ENCODE assay signal across 9 cellular contexts in genomic region chr1:68321084-68321685, GRCh38.
DNase-seq lines count a peak whose midpoint lies in the region; FAIRE-seq and TF ChIP-seq lines count a peak whose summit lies in the region.
"Had no signal": no experiment of that assay in that cellular context is flagged by ENCODE, and none has a peak within 500 bp of the region (broad histone marks: within the 10 kb centered on the region; RNA-seq: fewer than 3 reads in every experiment).

No MANE protein-coding gene starts in this region.

- DNase-seq in NCI-H2081 (lab: John Stamatoyannopoulos, UW) (peak; percentile 29 to 58), NCI-H2081 treated with DMSO at 0.1 percent for 48 hours (lab: John Stamatoyannopoulos, UW) (no peak), SK-MEL-5 (ENCODE audit: low read depth, low spot score) (peak; percentile 57), glutamatergic neuron (peak; percentile 65), renal cortical epithelial cell (ENCODE audit: low read depth) (peak; percentile 80), H54 (ENCODE audit: insufficient read length, low spot score) (no peak), dedifferentiated amniotic fluid mesenchymal stem cell (ENCODE audit: extremely low spot score) (no peak)
- DNase-seq in activated T-helper 1 cell treated with anti-CD3 and anti-CD28 coated beads, Interleukin-12 subunit alpha, Interleukin-12 subunit beta, Interleukin-2, Interleukin-4 antibody, amounts not matched to agents 30 ng/mL and 10 ng/mL and 1 ng/mL, durations not matched to agents 14 hours and 24 hours and 36 hours (ENCODE audit: low spot score): no peak

- H3K27me3 Mint-ChIP-seq in glutamatergic neuron (ENCODE audit: unreplicated experiment): no peaks in the 10 kb centered on the region
- H3K27me3 Mint-ChIP-seq in activated T-helper 1 cell treated with anti-CD3 and anti-CD28 coated beads, Interleukin-12 subunit alpha, Interleukin-12 subunit beta, Interleukin-2, Interleukin-4 antibody, amounts not matched to agents 30 ng/mL and 10 ng/mL and 1 ng/mL, durations not matched to agents 14 hours and 24 hours and 36 hours (ENCODE audit: insufficient read depth): no peaks in the 10 kb centered on the region

- in situ Hi-C loops in SK-MEL-5 (cut with HindIII; ENCODE audit: low pct_unique_long_range_greater_than_20kb, low sequenced_read_pairs): no loop called here

- H3K9me3 Mint-ChIP-seq in glutamatergic neuron (ENCODE audit: unreplicated experiment): no peaks in the 10 kb centered on the region
- no peaks in the 10 kb centered on the region for H3K9me3 Mint-ChIP-seq in activated T-helper 1 cell treated with anti-CD3 and anti-CD28 coated beads, Interleukin-12 subunit alpha, Interleukin-12 subunit beta, Interleukin-2, Interleukin-4 antibody, amounts not matched to agents 30 ng/mL and 10 ng/mL and 1 ng/mL, durations not matched to agents 14 hours and 24 hours and 36 hours

- H3K27ac Mint-ChIP-seq in glutamatergic neuron (ENCODE audit: unreplicated experiment): no peak overlapping the region
- H3K27ac Mint-ChIP-seq in activated T-helper 1 cell treated with anti-CD3 and anti-CD28 coated beads, Interleukin-12 subunit alpha, Interleukin-12 subunit beta, Interleukin-2, Interleukin-4 antibody, amounts not matched to agents 30 ng/mL and 10 ng/mL and 1 ng/mL, durations not matched to agents 14 hours and 24 hours and 36 hours: no peak overlapping the region
- H3K27ac Mint-ChIP-seq: B cell had no signal

- FAIRE-seq in H54 (lab: Jason Lieb, UNC): no peak

- H3K4me3 Mint-ChIP-seq in glutamatergic neuron (ENCODE audit: unreplicated experiment): no peak overlapping the region
- no peak overlapping the region for H3K4me3 Mint-ChIP-seq in activated T-helper 1 cell treated with anti-CD3 and anti-CD28 coated beads, Interleukin-12 subunit alpha, Interleukin-12 subunit beta, Interleukin-2, Interleukin-4 antibody, amounts not matched to agents 30 ng/mL and 10 ng/mL and 1 ng/mL, durations not matched to agents 14 hours and 24 hours and 36 hours
- H3K4me3 Mint-ChIP-seq: B cell had no signal

- peak; percentile 21 for TF ChIP-seq CTCF in glutamatergic neuron (IDR thresholded peaks at IDR 0.05; ENCODE audit: partially characterized antibody, unreplicated experiment)

- H3K36me3 Mint-ChIP-seq in glutamatergic neuron (ENCODE audit: unreplicated experiment): no peaks in the 10 kb centered on the region
- H3K36me3 Mint-ChIP-seq in activated T-helper 1 cell treated with anti-CD3 and anti-CD28 coated beads, Interleukin-12 subunit alpha, Interleukin-12 subunit beta, Interleukin-2, Interleukin-4 antibody, amounts not matched to agents 30 ng/mL and 10 ng/mL and 1 ng/mL, durations not matched to agents 14 hours and 24 hours and 36 hours (ENCODE audit: low read depth): no peaks in the 10 kb centered on the region

- TF ChIP-seq POLR2A in H54 (IDR thresholded peaks at IDR 0.05; ENCODE audit: low read depth, low read length): no peak

- intact Hi-C loops in activated T-helper 1 cell treated with anti-CD3 and anti-CD28 coated beads, Interleukin-12 subunit alpha, Interleukin-12 subunit beta, Interleukin-2, Interleukin-4 antibody, amounts not matched to agents 30 ng/mL and 10 ng/mL and 1 ng/mL, durations not matched to agents 14 hours and 24 hours and 36 hours (cut with micrococcal nuclease): no loop called here

- H3K4me1 Mint-ChIP-seq in glutamatergic neuron (ENCODE audit: low read depth, unreplicated experiment): peaks cover 2% of the 10 kb centered on the region
- no peaks in the 10 kb centered on the region for H3K4me1 Mint-ChIP-seq in activated T-helper 1 cell treated with anti-CD3 and anti-CD28 coated beads, Interleukin-12 subunit alpha, Interleukin-12 subunit beta, Interleukin-2, Interleukin-4 antibody, amounts not matched to agents 30 ng/mL and 10 ng/mL and 1 ng/mL, durations not matched to agents 14 hours and 24 hours and 36 hours (ENCODE audit: low read depth)
- H3K4me1 Mint-ChIP-seq: B cell had no signal

Comparison
In these comparisons a context has a peak if more than half of its experiments do, and no peak if none do; other contexts are left out.
1. DNase-seq: peak in NCI-H2081 (2 of 2), SK-MEL-5 (single experiment), glutamatergic neuron (single experiment) and renal cortical epithelial cell (single experiment); none in NCI-H2081 treated with DMSO at 0.1 percent for 48 hours (single experiment), H54 (single experiment), dedifferentiated amniotic fluid mesenchymal stem cell (single experiment) and activated T-helper 1 cell treated with anti-CD3 and anti-CD28 coated beads, Interleukin-12 subunit alpha, Interleukin-12 subunit beta, Interleukin-2, Interleukin-4 antibody, amounts not matched to agents 30 ng/mL and 10 ng/mL and 1 ng/mL, durations not matched to agents 14 hours and 24 hours and 36 hours (single experiment).